In the genomic region with DNA sequence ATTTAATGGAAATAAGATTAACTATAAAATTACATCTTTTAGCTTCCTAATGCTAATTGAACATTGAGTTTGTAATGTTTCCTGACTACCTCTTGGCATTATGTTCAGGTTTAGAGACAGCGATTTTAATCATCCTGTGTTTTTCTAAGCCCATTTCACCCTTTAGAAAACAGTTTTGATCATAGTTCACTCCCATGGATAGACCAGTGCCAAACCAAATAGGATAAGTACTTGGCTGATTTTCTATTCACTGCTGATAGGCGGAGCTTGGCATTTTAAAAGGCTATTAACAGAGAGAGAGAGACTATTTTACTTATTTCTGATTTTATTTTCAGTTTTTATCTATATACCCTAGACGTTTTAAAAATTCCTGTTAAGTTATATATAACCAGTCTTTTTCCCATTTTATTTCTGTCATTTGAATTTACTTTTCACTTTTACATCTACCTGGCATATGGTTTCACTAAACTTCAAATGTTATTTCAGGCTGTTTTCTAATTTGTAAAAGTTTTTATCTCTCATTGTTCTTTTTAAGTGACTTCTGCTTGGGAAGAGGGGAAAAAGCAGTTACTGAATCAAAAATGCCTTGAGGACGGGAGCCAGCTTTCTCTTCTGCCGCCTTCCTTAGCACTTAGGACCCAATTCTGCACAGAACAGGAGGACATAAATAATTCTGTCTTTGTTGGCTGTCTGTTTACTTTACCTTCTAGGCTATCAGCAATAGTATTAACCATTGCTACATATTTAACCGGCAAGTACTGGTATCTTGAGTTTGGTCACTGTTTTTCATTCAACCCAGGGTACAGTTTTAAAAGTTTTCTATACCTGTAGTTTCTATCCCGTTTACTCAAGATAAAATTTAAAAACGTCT, we compare ENCODE assay signal across 19 cellular contexts. TPM values are rescaled to one million over a fixed set of nuclear protein-coding genes. Genes with fewer than 3 reads are reported as not detected.
DNase-seq lines count a peak whose midpoint lies in the region; ATAC-seq and TF ChIP-seq lines count a peak whose summit lies in the region.
"Had no signal": no experiment of that assay in that cellular context is flagged by ENCODE, and none has a peak within 500 bp of the region (broad histone marks: within the 10 kb centered on the region; RNA-seq: fewer than 3 reads in every experiment).

No MANE protein-coding gene starts in this region.

- no peaks in the 10 kb centered on the region for H3K36me3 ChIP-seq in H7 (replicated peaks; ENCODE audit: control insufficient read depth, insufficient read depth, low read length)
- H3K36me3 ChIP-seq: adrenal gland, SJCRH30 had no signal

- peaks cover 18% of the 10 kb centered on the region for H3K4me1 Mint-ChIP-seq in nephron
- H3K4me1 Mint-ChIP-seq: natural killer cell had no signal

- peak overlapping the region in 2 of 3 experiments; percentile 37 to 52 for H3K4me3 Mint-ChIP-seq in nephron
- H3K4me3 Mint-ChIP-seq: activated T-cell treated with anti-CD3 and anti-CD28 coated beads, Interleukin-2, amount 50 U/mL, for 72 hours; natural killer cell had no signal

- DNase-seq in DMS153 treated with DMSO at 0.1 percent for 48 hours (lab: John Stamatoyannopoulos, UW; ENCODE audit: unreplicated experiment), result peak; percentile 56
- DNase-seq in NCI-H2196 treated with DMSO at 0.1 percent for 48 hours (lab: John Stamatoyannopoulos, UW; ENCODE audit: unreplicated experiment), result peak; percentile 13
- peak; percentile 37 for DNase-seq in fibroblast of pulmonary artery (ENCODE audit: low read depth)
- no peak for DNase-seq in stimulated activated CD4-positive, alpha-beta T cell treated with anti-CD3 and anti-CD28 coated beads, Interleukin-4, amount 100 ng/mL, for 4 hours
- DNase-seq in OCI-M2 (lab: John Stamatoyannopoulos, UW; ENCODE audit: unreplicated experiment), result no peak
- no peak for DNase-seq in H7
- DNase-seq: activated CD4-positive, alpha-beta T cell treated with anti-CD3 and anti-CD28 coated beads, Interleukin-2, amount 50 U/mL, for 48 hours; activated T-cell treated with anti-CD3 and anti-CD28 coated beads, Interleukin-2, amount 50 U/mL, for 72 hours; adrenal gland; Calu3; cortex of kidney; Kasumi-1; left cardiac atrium; natural killer cell; retina; SJCRH30; T-helper 9 cell had no signal

- TF ChIP-seq CTCF in fibroblast of pulmonary artery (IDR thresholded peaks at IDR 0.05; ENCODE audit: low read length, missing control alignments) (no peak), nephron (IDR thresholded peaks at IDR 0.05; ENCODE audit: unreplicated experiment in 3 of 3) (no peak)

- H3K4me3 ChIP-seq in fibroblast of pulmonary artery (replicated peaks; ENCODE audit: low read depth, low read length) (peak overlapping the region; percentile 30), H7 (ENCODE audit: insufficient read depth, low read depth, low read length) (no peak overlapping the region)
- H3K4me3 ChIP-seq: SJCRH30 had no signal

- H3K27me3 ChIP-seq in H7 (ENCODE audit: control insufficient read depth, insufficient read depth, low read length), result no peaks in the 10 kb centered on the region
- H3K27me3 ChIP-seq: adrenal gland, SJCRH30 had no signal

- no peaks in the 10 kb centered on the region for H3K9me3 Mint-ChIP-seq in nephron
- H3K9me3 Mint-ChIP-seq: natural killer cell had no signal

- H3K27ac Mint-ChIP-seq in nephron, result peak overlapping the region; percentile 46 to 68 (median 54)
- H3K27ac Mint-ChIP-seq: activated T-cell treated with anti-CD3 and anti-CD28 coated beads, Interleukin-2, amount 50 U/mL, for 72 hours; natural killer cell had no signal

- ATAC-seq in HG03378 (IDR thresholded peaks at IDR 0.05; ENCODE audit: unreplicated experiment), result no peak
- ATAC-seq: activated T-cell treated with anti-CD3 and anti-CD28 coated beads, Interleukin-2, amount 50 U/mL, for 72 hours; natural killer cell had no signal

- no peaks in the 10 kb centered on the region for H3K27me3 Mint-ChIP-seq in nephron (ENCODE audit: low read depth)

- H3K36me3 Mint-ChIP-seq in nephron (ENCODE audit: low read depth), result no peaks in the 10 kb centered on the region
- H3K36me3 Mint-ChIP-seq: natural killer cell had no signal

RNA-seq across cellular contexts. Expression of gene SGMS2, which starts 46.4 kb away (rescaled TPM):
- 0.17 and 0.37 TPM in 2 replicates for total RNA-seq in H7 (2014; rRNA removed; shearing (Covaris generic))

Comparison
In these comparisons a context has a peak if more than half of its experiments do, and no peak if none do; other contexts are left out.
1. DNase-seq: peak in DMS153 treated with DMSO at 0.1 percent for 48 hours (single experiment), NCI-H2196 treated with DMSO at 0.1 percent for 48 hours (single experiment) and fibroblast of pulmonary artery (single experiment); none in stimulated activated CD4-positive, alpha-beta T cell treated with anti-CD3 and anti-CD28 coated beads, Interleukin-4, amount 100 ng/mL, for 4 hours (0 of 2), OCI-M2 (single experiment) and H7 (single experiment).